ENCODE assay signal across 12 cellular contexts in genomic region chr16:72986011-72986410, GRCh38.
A peak's percentile ranks its signal among the peaks of the same experiment; 100 is the strongest.
DNase-seq lines count a peak whose midpoint lies in the region; ATAC-seq and TF ChIP-seq lines count a peak whose summit lies in the region.
"Had no signal": no experiment of that assay in that cellular context is flagged by ENCODE, and none has a peak within 500 bp of the region (broad histone marks: within the 10 kb centered on the region; RNA-seq: fewer than 3 reads in every experiment).

No MANE protein-coding gene starts in this region.

- ATAC-seq in HG03521 (IDR thresholded peaks at IDR 0.05; ENCODE audit: unreplicated experiment) (no peak), GM19467 (IDR thresholded peaks at IDR 0.05; ENCODE audit: unreplicated experiment) (no peak)

- TF ChIP-seq CTCF in HEK293 (tag by site-specific recombination; IDR thresholded peaks at IDR 0.05), result no peak
- no peak for TF ChIP-seq CTCF in dorsolateral prefrontal cortex (IDR thresholded peaks at IDR 0.05 in 54 of 56, conservative IDR thresholded peaks at IDR 0.05 in 2 of 56; ENCODE audit: low read depth in 1 of 56, partially characterized antibody in 56 of 56)
- no peak for TF ChIP-seq CTCF in lower leg skin (IDR thresholded peaks at IDR 0.05)

- WGBS in lower leg skin, 2 donors, result 53 to 55% methylated on average over 7 of the region's 7 CpGs

- no peaks in the 10 kb centered on the region for H3K9me3 ChIP-seq in HEK293 (ENCODE audit: control insufficient read depth, insufficient read depth, low read depth, low read length)

- H3K36me3 ChIP-seq in HEK293 (ENCODE audit: control insufficient read depth in 2 of 2, insufficient read depth in 1 of 2, low read length in 2 of 2), result no peaks in the 10 kb centered on the region

- no peak for TF ChIP-seq POLR2A in lower leg skin (IDR thresholded peaks at IDR 0.05)

- no peaks in the 10 kb centered on the region for H3K27me3 ChIP-seq in dorsolateral prefrontal cortex

- no peak overlapping the region for H3K4me3 ChIP-seq in HEK293 (ENCODE audit: low read depth, low read length)
- H3K4me3 ChIP-seq in dorsolateral prefrontal cortex, result no peak overlapping the region
- no peak overlapping the region for H3K4me3 ChIP-seq in lower leg skin (ENCODE audit: low read depth, poor library complexity, severe bottlenecking)
- no peak overlapping the region for H3K4me3 ChIP-seq in skeletal muscle cell (ENCODE audit: low read depth, low read length)

- intact Hi-C loops in dorsolateral prefrontal cortex (cut with DNase I) (no loop called here), lower leg skin (cut with DNase I; ENCODE audit: low total_unique reads) (no loop called here)

- no peak overlapping the region for H3K27ac ChIP-seq in HEK293 (ENCODE audit: extremely low read depth, low read depth, low read length)
- peak overlapping the region in 33 of 59 donors; percentile 5 to 83 (median 51) for H3K27ac ChIP-seq in dorsolateral prefrontal cortex

- POLR2A ChIA-PET in HEK293 (lab: Yijun Ruan, JAX), result no interaction called here

- CTCF ChIA-PET in HEK293 (lab: Yijun Ruan, JAX), result interaction anchor here (1.0 kb wide), 1 partner anchor 9 kb away, joined by 4 read pairs; no protein-coding TSS in a partner anchor

- DNase-seq in dorsolateral prefrontal cortex (no peak), lower leg skin (ENCODE audit: low spot score in 2 of 2) (peak; percentile 76 to 94), skeletal muscle cell (ENCODE audit: low read depth) (peak; percentile 57), COR-L47 (lab: John Stamatoyannopoulos, UW) (no peak), AML-193 (lab: John Stamatoyannopoulos, UW) (no peak)
- DNase-seq: activated CD4-positive, alpha-beta T cell treated with anti-CD3 and anti-CD28 coated beads for 1 hour; DND-41; MM.1S; NCI-H510A treated with DMSO at 0.1 percent for 48 hours had no signal

- peaks cover 14% of the 10 kb centered on the region for H3K4me1 ChIP-seq in HEK293 (ENCODE audit: control insufficient read depth, insufficient read depth, low read length)

TF ChIP-seq in HEK293, 187 proteins besides CTCF, POLR2A, EP300 and RAD21:
- TF ChIP-seq ZNF777 (tag by site-specific recombination; IDR thresholded peaks at IDR 0.05; ENCODE audit: borderline replicate concordance) (no peak), ZNF341 (tag by site-specific recombination; IDR thresholded peaks at IDR 0.05; ENCODE audit: low read depth) (peak; percentile 49)

Comparison
In these comparisons a context has a peak if more than half of its experiments do, and no peak if none do; other contexts are left out.
1. DNase-seq: peak in lower leg skin (2 of 2) and skeletal muscle cell (single experiment); none in dorsolateral prefrontal cortex (0 of 10), COR-L47 (single experiment) and AML-193 (0 of 2).